9 cellular contexts compared by ENCODE assay signal in genomic region chr16:67393790-67394270, GRCh38. TPM values are rescaled to one million over a fixed set of nuclear protein-coding genes. Genes with fewer than 3 reads are reported as not detected.
DNase-seq lines count a peak whose midpoint lies in the region; ATAC-seq lines count a peak whose summit lies in the region.
"Had no signal": no experiment of that assay in that cellular context is flagged by ENCODE, and none has a peak within 500 bp of the region (broad histone marks: within the 10 kb centered on the region; RNA-seq: fewer than 3 reads in every experiment).

No MANE protein-coding gene starts in this region.

- no peaks in the 10 kb centered on the region for H3K36me3 Mint-ChIP-seq in CD4-positive, alpha-beta memory T cell

- no peaks in the 10 kb centered on the region for H3K36me3 ChIP-seq in CD4-positive, alpha-beta memory T cell (ENCODE audit: insufficient read depth, low read length)
- H3K36me3 ChIP-seq in SJSA1: no peaks in the 10 kb centered on the region

- CTCF ChIA-PET in CD4-positive, alpha-beta memory T cell (lab: Charles Lee; ENCODE audit: partially characterized antibody): interaction anchor here (1.1 kb wide), 1 partner anchor 87 kb away, joined by 3 read pairs; the partner anchor contains the start of gene ATP6V0D1

- peaks cover 14 to 24% of the 10 kb centered on the region in 2 donors for H3K27me3 Mint-ChIP-seq in CD4-positive, alpha-beta memory T cell

- POLR2A ChIA-PET in CD4-positive, alpha-beta memory T cell (lab: Charles Lee; ENCODE audit: partially characterized antibody): no interaction called here

- peaks cover 18% of the 10 kb centered on the region for H3K27me3 ChIP-seq in CD4-positive, alpha-beta memory T cell (ENCODE audit: insufficient read depth, low read length)
- H3K27me3 ChIP-seq in SJSA1 (replicated peaks): no peaks in the 10 kb centered on the region

- H3K9me3 ChIP-seq in CD4-positive, alpha-beta memory T cell (ENCODE audit: control insufficient read depth in 1 of 2, low read length in 2 of 2): no peaks in the 10 kb centered on the region
- no peaks in the 10 kb centered on the region for H3K9me3 ChIP-seq in SJSA1 (replicated peaks)

- H3K4me3 ChIP-seq in CD4-positive, alpha-beta memory T cell (ENCODE audit: low read length in 2 of 2): peak overlapping the region in 1 of 2 donors; percentile 18
- peak overlapping the region; percentile 23 for H3K4me3 ChIP-seq in SJSA1

- no peak overlapping the region for H3K27ac ChIP-seq in CD4-positive, alpha-beta memory T cell (ENCODE audit: low read depth, low read length)
- H3K27ac ChIP-seq in SJSA1: no peak overlapping the region

- ATAC-seq in left ventricle myocardium superior (peak; percentile 1), GM21381 (IDR thresholded peaks at IDR 0.05; ENCODE audit: unreplicated experiment) (no peak)

- H3K9me3 Mint-ChIP-seq in CD4-positive, alpha-beta memory T cell: peaks cover 0 to 1% (median 0%) of the 10 kb centered on the region in 8 donors

- peaks cover 15% of the 10 kb centered on the region for H3K4me1 ChIP-seq in CD4-positive, alpha-beta memory T cell (ENCODE audit: insufficient read depth, low read length)
- peaks cover 25% of the 10 kb centered on the region for H3K4me1 ChIP-seq in SJSA1 (replicated peaks)

- peak overlapping the region; percentile 48 to 81 (median 68) for H3K4me3 Mint-ChIP-seq in CD4-positive, alpha-beta memory T cell

- H3K27ac Mint-ChIP-seq in CD4-positive, alpha-beta memory T cell: peak overlapping the region in 1 of 7 donors; percentile 79

- DNase-seq in CD4-positive, alpha-beta memory T cell: peak in 1 of 5 donors; percentile 7
- no peak for DNase-seq in SJSA1 (ENCODE audit: low read depth in 1 of 2, low spot score in 2 of 2)
- DNase-seq in left ventricle myocardium superior: peak; percentile 36
- DNase-seq in retina: peak; percentile 84
- no peak for DNase-seq in NCI-H446 treated with DMSO at 0.1 percent for 48 hours (lab: John Stamatoyannopoulos, UW)
- no peak for DNase-seq in foreskin melanocyte
- no peak for DNase-seq in HT-29 (ENCODE audit: low spot score)
- DNase-seq: SIG-M5 had no signal

- intact Hi-C loops in CD4-positive, alpha-beta memory T cell (cut with micrococcal nuclease): no loop called here
- intact Hi-C loops in left ventricle myocardium superior (cut with micrococcal nuclease): no loop called here

- peaks cover 2 to 9% (median 5%) of the 10 kb centered on the region in 4 donors for H3K4me1 Mint-ChIP-seq in CD4-positive, alpha-beta memory T cell

RNA-seq across cellular contexts. Expression of gene TPPP3, which starts 0.5 kb away (rescaled TPM):
- total RNA-seq in CD4-positive, alpha-beta memory T cell: not detected
- not detected for polyA plus RNA-seq in CD4-positive, alpha-beta memory T cell
- not detected in 2 replicates for total RNA-seq in SJSA1 (2014; rRNA removed; shearing (Covaris generic))
- total RNA-seq in left ventricle myocardium superior: 8.9 TPM
- total RNA-seq in HT-29 (2014; rRNA removed; shearing (Covaris generic)): 70.5 and 70.9 TPM in 2 replicates

RNA-seq across cellular contexts. Expression of gene ZDHHC1, which starts 22.4 kb away (rescaled TPM):
- not detected for total RNA-seq in CD4-positive, alpha-beta memory T cell
- not detected for polyA plus RNA-seq in CD4-positive, alpha-beta memory T cell
- total RNA-seq in SJSA1 (2014; rRNA removed; shearing (Covaris generic)): 1.0 and 4.4 TPM in 2 replicates
- 3.5 TPM for total RNA-seq in left ventricle myocardium superior
- 21.5 and 24.4 TPM in 2 replicates for total RNA-seq in HT-29 (2014; rRNA removed; shearing (Covaris generic))

RNA-seq across cellular contexts. Expression of gene HSD11B2, which starts 37.1 kb away (rescaled TPM):
- not detected for total RNA-seq in CD4-positive, alpha-beta memory T cell
- polyA plus RNA-seq in CD4-positive, alpha-beta memory T cell: under 1 TPM in 1 of 2 donors, not detected in 1; 0.29 TPM
- total RNA-seq in SJSA1 (2014; rRNA removed; shearing (Covaris generic)): not detected in 2 replicates
- total RNA-seq in left ventricle myocardium superior: 0.89 TPM
- 18.3 and 23.2 TPM in 2 replicates for total RNA-seq in HT-29 (2014; rRNA removed; shearing (Covaris generic))

Comparison
In these comparisons a context has a peak if more than half of its experiments do, and no peak if none do; other contexts are left out.
1. DNase-seq: peak in left ventricle myocardium superior (single experiment) and retina (single experiment); none in SJSA1 (0 of 2), NCI-H446 treated with DMSO at 0.1 percent for 48 hours (single experiment), foreskin melanocyte (single experiment) and HT-29 (single experiment).
2. RNA of gene HSD11B2, which starts 37.1 kb away (total RNA-seq): 18.3 to 23.2 TPM in HT-29; 0.89 TPM in left ventricle myocardium superior (single experiment), not detected in CD4-positive, alpha-beta memory T cell and not detected in SJSA1; every median in the first group is over 10 times any median in the second.